In genomic region chrX:119943185-119943988, GRCh38 we compare ENCODE assay signal across 1 cellular context.
TF ChIP-seq lines count a peak whose summit lies in the region.

NKAP (minus strand) TSS chrX:119943751; CDS start chrX:119943605, 146 bp downstream.

TF ChIP-seq in HCT116, 20 proteins besides CTCF, POLR2A, EP300 and RAD21 (continued from another document):
- TF ChIP-seq SIN3A (IDR thresholded peaks at IDR 0.05; ENCODE audit: low read depth) (peak; percentile 22; the same call in 1 of the 2 replicates), ELF1 (IDR thresholded peaks at IDR 0.05; ENCODE audit: borderline replicate concordance, low read depth) (peak; percentile 45; the same call in 1 of the 2 replicates), ZFX (IDR thresholded peaks at IDR 0.05) (peak; percentile 69), SRF (IDR thresholded peaks at IDR 0.05; ENCODE audit: low read depth) (peak; percentile 72; the same call in 1 of the 2 replicates), TCF7L2 (IDR thresholded peaks at IDR 0.05; ENCODE audit: borderline replicate concordance, extremely low read depth, insufficient read depth, insufficient read length) (no peak)
